ENCODE assay signal across 8 cellular contexts in genomic region chr3:10344147-10344943, GRCh38. TPM values are rescaled to one million over a fixed set of nuclear protein-coding genes. Genes with fewer than 3 reads are reported as not detected.
DNase-seq lines count a peak whose midpoint lies in the region; ATAC-seq and TF ChIP-seq lines count a peak whose summit lies in the region.

No MANE protein-coding gene starts in this region.

- peak; percentile 79 to 95 (median 86) for TF ChIP-seq CTCF in gastrocnemius medialis (IDR thresholded peaks at IDR 0.05 in 4 of 5, conservative IDR thresholded peaks at IDR 0.05 in 1 of 5)

- H3K36me3 Mint-ChIP-seq in activated naive CD4-positive, alpha-beta T cell treated with anti-CD3 and anti-CD28 coated beads, Interleukin-2, amount 10 ng/mL, durations not matched to agents 7 days and 5 days: no peaks in the 10 kb centered on the region

- CTCF ChIA-PET in activated naive CD4-positive, alpha-beta T cell treated with anti-CD3 and anti-CD28 coated beads, Interleukin-2, amount 10 ng/mL, durations not matched to agents 7 days and 5 days (lab: Charles Lee): interaction anchor here (0.6 to 3.6 kb wide), 17 partner anchors 10 to 466 kb away, joined by 3 to 24 read pairs (median 3); partner anchors contain the start of genes GHRL and SEC13

- H3K9me3 Mint-ChIP-seq in activated naive CD4-positive, alpha-beta T cell treated with anti-CD3 and anti-CD28 coated beads, Interleukin-2, amount 10 ng/mL, durations not matched to agents 7 days and 5 days: no peaks in the 10 kb centered on the region

- H3K36me3 ChIP-seq in SJCRH30: no peaks in the 10 kb centered on the region
- no peaks in the 10 kb centered on the region for H3K36me3 ChIP-seq in gastrocnemius medialis

- TF ChIP-seq POLR2A in gastrocnemius medialis (IDR thresholded peaks at IDR 0.05): no peak

- intact Hi-C loops in head of caudate nucleus (cut with DNase I): loop anchor here (5.0 kb wide), 1 partner anchor 393 kb away; no protein-coding TSS in a partner anchor
- intact Hi-C loops in gastrocnemius medialis (cut with DNase I; ENCODE audit: low total_unique reads): loop anchor here (1.0 to 2.0 kb wide), 2 partner anchors 349 to 396 kb away; no protein-coding TSS in a partner anchor

- H3K27me3 Mint-ChIP-seq in activated naive CD4-positive, alpha-beta T cell treated with anti-CD3 and anti-CD28 coated beads, Interleukin-2, amount 10 ng/mL, durations not matched to agents 7 days and 5 days: peaks cover 4% of the 10 kb centered on the region

- H3K4me1 ChIP-seq in SJCRH30 (no peaks in the 10 kb centered on the region), gastrocnemius medialis (peaks cover 4 to 9% of the 10 kb centered on the region in 2 donors)

- no peak overlapping the region for H3K27ac Mint-ChIP-seq in activated naive CD4-positive, alpha-beta T cell treated with anti-CD3 and anti-CD28 coated beads, Interleukin-2, amount 10 ng/mL, durations not matched to agents 7 days and 5 days

- H3K27ac ChIP-seq in SJCRH30 (no peak overlapping the region), gastrocnemius medialis (no peak overlapping the region)

- in situ Hi-C loops in gastrocnemius medialis (cut with MboI; ENCODE audit: low sequenced_read_pairs in 4 of 4): no loop called here

- no peak overlapping the region for H3K4me3 ChIP-seq in SJCRH30
- no peak overlapping the region for H3K4me3 ChIP-seq in gastrocnemius medialis

- peak; percentile 57 for ATAC-seq in GM19351 (IDR thresholded peaks at IDR 0.05; ENCODE audit: unreplicated experiment)
- ATAC-seq in gastrocnemius medialis: peak; percentile 59 to 61
- no peak for ATAC-seq in esophagus mucosa

- peak; percentile 24 to 31 for DNase-seq in AML-193 (lab: John Stamatoyannopoulos, UW)
- DNase-seq in SJCRH30: peak; percentile 27 to 63
- DNase-seq in activated naive CD4-positive, alpha-beta T cell treated with anti-CD3 and anti-CD28 coated beads, Interleukin-2, amount 10 ng/mL, durations not matched to agents 7 days and 5 days: peak; percentile 69
- DNase-seq in head of caudate nucleus: peak; percentile 21 to 81 (median 56)
- DNase-seq in gastrocnemius medialis: no peak
- no peak for DNase-seq in kidney glomerular epithelial cell (lab: John Stamatoyannopoulos, UW)

- H3K4me1 Mint-ChIP-seq in activated naive CD4-positive, alpha-beta T cell treated with anti-CD3 and anti-CD28 coated beads, Interleukin-2, amount 10 ng/mL, durations not matched to agents 7 days and 5 days: no peaks in the 10 kb centered on the region

- H3K9me3 ChIP-seq in SJCRH30 (replicated peaks) (no peaks in the 10 kb centered on the region), gastrocnemius medialis (no peaks in the 10 kb centered on the region)

- H3K27me3 ChIP-seq in SJCRH30: peaks cover 18% of the 10 kb centered on the region
- H3K27me3 ChIP-seq in gastrocnemius medialis: no peaks in the 10 kb centered on the region

- no peak overlapping the region for H3K4me3 Mint-ChIP-seq in activated naive CD4-positive, alpha-beta T cell treated with anti-CD3 and anti-CD28 coated beads, Interleukin-2, amount 10 ng/mL, durations not matched to agents 7 days and 5 days

RNA-seq across cellular contexts. Expression of gene SEC13, which starts 23.4 kb away (rescaled TPM):
- total RNA-seq in SJCRH30 (2014; rRNA removed; shearing (Covaris generic)): 127 and 134 TPM in 2 replicates
- total RNA-seq in gastrocnemius medialis (100 to 1,000 TPM in 3 of 4 donors, 10 to 100 TPM in 1; 96.1 to 119 (median 111) TPM), esophagus mucosa (77.4 TPM)

RNA-seq across cellular contexts. Expression of gene GHRL, which starts 51.6 kb away (rescaled TPM):
- total RNA-seq in SJCRH30 (2014; rRNA removed; shearing (Covaris generic)): not detected in 2 replicates
- total RNA-seq in gastrocnemius medialis (not detected), esophagus mucosa (0.76 TPM)

Comparison
In these comparisons a context has a peak if more than half of its experiments do, and no peak if none do; other contexts are left out.
1. DNase-seq: peak in AML-193 (2 of 2), SJCRH30 (2 of 2), activated naive CD4-positive, alpha-beta T cell treated with anti-CD3 and anti-CD28 coated beads, Interleukin-2, amount 10 ng/mL, durations not matched to agents 7 days and 5 days (single experiment) and head of caudate nucleus (42 of 42); none in gastrocnemius medialis (0 of 2) and kidney glomerular epithelial cell (single experiment).